Comparison of ENCODE assay signal across 18 cellular contexts in the genomic region with DNA sequence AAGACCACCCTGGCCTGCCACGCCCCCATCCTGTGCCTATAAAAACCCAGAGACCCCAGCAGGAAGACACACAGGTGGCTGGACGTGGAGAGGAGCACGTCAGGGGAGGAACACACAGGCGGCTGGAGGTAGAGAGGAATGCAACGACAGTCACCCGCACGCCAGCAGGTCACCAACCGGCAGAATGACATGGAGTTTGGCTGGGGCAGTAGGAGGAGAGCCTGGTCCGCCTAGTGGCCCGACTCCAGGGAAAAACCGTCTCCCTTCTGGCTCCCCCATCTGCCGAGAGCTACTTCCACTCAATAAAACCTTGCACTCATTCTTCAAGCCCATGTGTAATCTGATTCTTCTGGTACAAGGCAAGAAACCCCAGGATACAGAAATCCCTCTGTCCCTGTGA.
DNase-seq lines count a peak whose midpoint lies in the region; ATAC-seq and TF ChIP-seq lines count a peak whose summit lies in the region.
"Had no signal": no experiment of that assay in that cellular context is flagged by ENCODE, and none has a peak within 500 bp of the region (broad histone marks: within the 10 kb centered on the region; RNA-seq: fewer than 3 reads in every experiment).

No MANE protein-coding gene starts in this region.

- peaks cover 25% of the 10 kb centered on the region for H3K36me3 Mint-ChIP-seq in nephron progenitor cell (ENCODE audit: low read depth)
- H3K36me3 Mint-ChIP-seq in natural killer cell, result no peaks in the 10 kb centered on the region

- peak; percentile 93 for DNase-seq in G401 (ENCODE audit: low spot score)
- DNase-seq in NCI-H2171 (lab: John Stamatoyannopoulos, UW), result peak; percentile 81
- DNase-seq in cerebellum (ENCODE audit: low spot score), result peak; percentile 75
- DNase-seq in nephron progenitor cell, result no peak
- no peak for DNase-seq in natural killer cell
- no peak for DNase-seq in occipital lobe (lab: John Stamatoyannopoulos, UW)
- DNase-seq: Calu3; CD8-positive, alpha-beta memory T cell; DMS53; H7; Kasumi-1; NCI-H2029; NCI-H345; NCI-H526; OCI-M1 had no signal

- intact Hi-C loops in natural killer cell (cut with micrococcal nuclease), result no loop called here

- H3K27me3 Mint-ChIP-seq in nephron progenitor cell (ENCODE audit: low read depth, poor library complexity) (no peaks in the 10 kb centered on the region), natural killer cell (ENCODE audit: low read depth in 2 of 2) (no peaks in the 10 kb centered on the region)
- H3K27me3 Mint-ChIP-seq: CD8-positive, alpha-beta memory T cell had no signal

- H3K4me3 Mint-ChIP-seq in nephron progenitor cell, result no peak overlapping the region
- no peak overlapping the region for H3K4me3 Mint-ChIP-seq in natural killer cell
- H3K4me3 Mint-ChIP-seq: CD8-positive, alpha-beta memory T cell had no signal

- in situ Hi-C loops in G401 (cut with HindIII; ENCODE audit: low sequenced_read_pairs), result no loop called here

- peaks cover 12% of the 10 kb centered on the region for H3K4me1 Mint-ChIP-seq in nephron progenitor cell
- peaks cover 6 to 11% of the 10 kb centered on the region in 2 donors for H3K4me1 Mint-ChIP-seq in natural killer cell

- H3K9me3 Mint-ChIP-seq in nephron progenitor cell (no peaks in the 10 kb centered on the region), natural killer cell (no peaks in the 10 kb centered on the region)
- H3K9me3 Mint-ChIP-seq: CD8-positive, alpha-beta memory T cell had no signal

- ATAC-seq in HG02623 (IDR thresholded peaks at IDR 0.05; ENCODE audit: unreplicated experiment) (no peak), natural killer cell (no peak), GM19467 (IDR thresholded peaks at IDR 0.05; ENCODE audit: unreplicated experiment) (no peak)
- ATAC-seq: Right ventricle myocardium inferior had no signal

- no peak for TF ChIP-seq CTCF in nephron progenitor cell (IDR thresholded peaks at IDR 0.05)
- no peak for TF ChIP-seq CTCF in natural killer cell (IDR thresholded peaks at IDR 0.05)

- H3K27ac Mint-ChIP-seq in nephron progenitor cell (peak overlapping the region; percentile 88), natural killer cell (no peak overlapping the region)

Comparison
In these comparisons a context has a peak if more than half of its experiments do, and no peak if none do; other contexts are left out.
1. DNase-seq: peak in G401 (single experiment), NCI-H2171 (single experiment) and cerebellum (single experiment); none in nephron progenitor cell (single experiment), natural killer cell (single experiment) and occipital lobe (single experiment).